ENCODE assay signal across 13 cellular contexts in genomic region chr10:94225589-94225988, GRCh38.
A peak's percentile ranks its signal among the peaks of the same experiment; 100 is the strongest.
DNase-seq lines count a peak whose midpoint lies in the region; ATAC-seq, FAIRE-seq and TF ChIP-seq lines count a peak whose summit lies in the region.
"Had no signal": no experiment of that assay in that cellular context is flagged by ENCODE, and none has a peak within 500 bp of the region (broad histone marks: within the 10 kb centered on the region; RNA-seq: fewer than 3 reads in every experiment).

No MANE protein-coding gene starts in this region.

- ATAC-seq in Right ventricle myocardium superior (ENCODE audit: poor library complexity) (peak; percentile 43), GM12878 (no peak), GM21515 (IDR thresholded peaks at IDR 0.05; ENCODE audit: unreplicated experiment) (no peak)
- no peak for ATAC-seq in naive thymus-derived CD4-positive, alpha-beta T cell
- ATAC-seq: activated CD4-positive, CD25-positive, alpha-beta regulatory T cell treated with anti-CD3 and anti-CD28 coated beads, Interleukin-2, amount 50 U/mL, for 24 hours had no signal

- intact Hi-C loops in Right ventricle myocardium superior (cut with DNase I) (no loop called here), cardiac septum (cut with DNase I) (no loop called here), GM12878 (cut with micrococcal nuclease; ENCODE audit: unreplicated experiment) (no loop called here), testis (cut with DNase I; ENCODE audit: low total_unique reads) (no loop called here), head of caudate nucleus (cut with DNase I) (no loop called here)
- intact Hi-C loops in naive thymus-derived CD4-positive, alpha-beta T cell (cut with micrococcal nuclease), result no loop called here

- DNase-seq in Right ventricle myocardium superior (no peak), cardiac septum (ENCODE audit: low spot score) (no peak), GM12878 (ENCODE audit: low read depth, low spot score) (no peak), hepatocyte (ENCODE audit: low spot score) (no peak), testis (no peak), head of caudate nucleus (no peak)
- DNase-seq in naive thymus-derived CD4-positive, alpha-beta T cell, result no peak
- DNase-seq: activated effector memory CD4-positive, alpha-beta T cell treated with anti-CD3 and anti-CD28 coated beads, Interleukin-2, amount 50 U/mL, for 16 hours; NCI-H1694 treated with DMSO at 0.1 percent for 48 hours; stimulated activated CD4-positive, alpha-beta T cell treated with anti-CD3 and anti-CD28 coated beads, Interleukin-4, amount 100 ng/mL, for 4 hours had no signal

- no peak overlapping the region for H3K27ac Mint-ChIP-seq in naive thymus-derived CD4-positive, alpha-beta T cell

- SMC1A ChIA-PET in GM12878 (lab: Charles Lee; ENCODE audit: uncharacterized antibody, unreplicated experiment), result no interaction called here

- no peaks in the 10 kb centered on the region for H3K4me1 Mint-ChIP-seq in naive thymus-derived CD4-positive, alpha-beta T cell
- H3K4me1 Mint-ChIP-seq: neural crest cell had no signal

- CTCF ChIA-PET in GM12878 (lab: Yijun Ruan, JAX), result interaction anchor here (1.1 kb wide), 1 partner anchor 309 kb away, joined by 3 read pairs; no protein-coding TSS in a partner anchor
- CTCF ChIA-PET in naive thymus-derived CD4-positive, alpha-beta T cell (lab: Charles Lee), result no interaction called here

- TF ChIP-seq EP300 in GM12878 (IDR thresholded peaks at IDR 0.05; ENCODE audit: borderline replicate concordance in 1 of 2, control insufficient read depth in 1 of 2, low read depth in 2 of 2, low read length in 2 of 2), result no peak

- H3K27me3 ChIP-seq in GM12878 (replicated peaks in 1 of 2; ENCODE audit: control insufficient read depth in 2 of 2, insufficient read depth in 2 of 2, low read length in 1 of 2) (no peaks in the 10 kb centered on the region), hepatocyte (no peaks in the 10 kb centered on the region), testis (no peaks in the 10 kb centered on the region)
- H3K27me3 ChIP-seq in naive thymus-derived CD4-positive, alpha-beta T cell (ENCODE audit: control insufficient read depth in 2 of 2, insufficient read depth in 2 of 2, low read length in 2 of 2), result no peaks in the 10 kb centered on the region

- no peak overlapping the region for H3K4me2 ChIP-seq in GM12878 (ENCODE audit: control insufficient read depth, insufficient read depth)
- H3K4me2 ChIP-seq in hepatocyte, result no peak overlapping the region

- no peaks in the 10 kb centered on the region for H3K36me3 Mint-ChIP-seq in naive thymus-derived CD4-positive, alpha-beta T cell

- POLR2A ChIA-PET in GM12878 (lab: Charles Lee), result no interaction called here
- POLR2A ChIA-PET in naive thymus-derived CD4-positive, alpha-beta T cell (lab: Charles Lee), result no interaction called here

- H3K4me1 ChIP-seq in GM12878 (ENCODE audit: control insufficient read depth, insufficient read depth, low read length), result no peaks in the 10 kb centered on the region
- H3K4me1 ChIP-seq in hepatocyte (ENCODE audit: insufficient read depth), result no peaks in the 10 kb centered on the region
- no peaks in the 10 kb centered on the region for H3K4me1 ChIP-seq in testis
- H3K4me1 ChIP-seq in naive thymus-derived CD4-positive, alpha-beta T cell (ENCODE audit: control insufficient read depth in 2 of 2, insufficient read depth in 2 of 2, low read length in 2 of 2), result no peaks in the 10 kb centered on the region

- no peaks in the 10 kb centered on the region for H4K20me1 ChIP-seq in GM12878 (ENCODE audit: control insufficient read depth, insufficient read depth)
- H4K20me1 ChIP-seq in hepatocyte (ENCODE audit: insufficient read depth, poor library complexity, severe bottlenecking), result no peaks in the 10 kb centered on the region

- H2AFZ ChIP-seq in GM12878 (ENCODE audit: control insufficient read depth, low read depth, low read length) (no peak overlapping the region), hepatocyte (no peak overlapping the region)

- peaks cover 0 to 11% (median 5%) of the 10 kb centered on the region in 5 donors for H3K27me3 Mint-ChIP-seq in naive thymus-derived CD4-positive, alpha-beta T cell

- peaks cover 0 to 2% (median 0%) of the 10 kb centered on the region in 11 donors for H3K9me3 Mint-ChIP-seq in naive thymus-derived CD4-positive, alpha-beta T cell
- H3K9me3 Mint-ChIP-seq: neural crest cell had no signal

- TF ChIP-seq CTCF in GM12878 (IDR thresholded peaks at IDR 0.05 in 2 of 3, conservative IDR thresholded peaks at IDR 0.05 in 1 of 3; ENCODE audit: control insufficient read depth in 2 of 3, extremely low read depth in 1 of 3, insufficient read depth in 1 of 3, low read depth in 3 of 3, low read length in 3 of 3), result no peak
- TF ChIP-seq CTCF in hepatocyte (IDR thresholded peaks at IDR 0.05; ENCODE audit: poor library complexity), result peak; percentile 16
- no peak for TF ChIP-seq CTCF in testis (IDR thresholded peaks at IDR 0.05)

- H3K9me2 ChIP-seq in hepatocyte (replicated peaks; ENCODE audit: insufficient read depth), result no peaks in the 10 kb centered on the region

- WGBS in GM12878 (ENCODE audit: insufficient coverage, insufficient replicate concordance, low lambda C conversion rate, missing lambda C conversion rate), result 36% methylated on average over 4 of the region's 4 CpGs
- 91% methylated on average over 4 of the region's 4 CpGs for WGBS in hepatocyte (ENCODE audit: low lambda C conversion rate, missing lambda C conversion rate)
- WGBS in testis, 2 donors, result 63 to 68% methylated on average over 4 of the region's 4 CpGs

- BruUV-seq in GM12878 (replicated peaks; lab: Mats Ljungman, UMichigan), result no TSS peak

- H3K9me3 ChIP-seq in GM12878 (replicated peaks; ENCODE audit: control insufficient read depth, insufficient read depth, low read length) (no peaks in the 10 kb centered on the region), hepatocyte (ENCODE audit: low read depth) (peaks cover 3% of the 10 kb centered on the region), testis (no peaks in the 10 kb centered on the region)
- H3K9me3 ChIP-seq in naive thymus-derived CD4-positive, alpha-beta T cell (ENCODE audit: control insufficient read depth in 2 of 3, low read length in 3 of 3), result no peaks in the 10 kb centered on the region

- no peak overlapping the region for H3K27ac ChIP-seq in GM12878 (ENCODE audit: control insufficient read depth, insufficient read depth)
- H3K27ac ChIP-seq in hepatocyte, result no peak overlapping the region
- no peak overlapping the region for H3K27ac ChIP-seq in testis
- H3K27ac ChIP-seq in naive thymus-derived CD4-positive, alpha-beta T cell (ENCODE audit: low read depth, low read length), result no peak overlapping the region

- in situ Hi-C loops in GM12878 (cut with MboI), result no loop called here

- no peak overlapping the region for H3K4me3 Mint-ChIP-seq in naive thymus-derived CD4-positive, alpha-beta T cell
- H3K4me3 Mint-ChIP-seq: neural crest cell had no signal

- no peak for TF ChIP-seq POLR2A in GM12878 (IDR thresholded peaks at IDR 0.05; ENCODE audit: low read depth, low read length)
- TF ChIP-seq POLR2A in testis (IDR thresholded peaks at IDR 0.05), result no peak

- 0 out of 2 replicates have a peak, but pooled peaks have one; percentile 5 for TF ChIP-seq RAD21 in GM12878 (IDR thresholded peaks at IDR 0.05; ENCODE audit: insufficient read depth, low read depth, low read length)

- H3K36me3 ChIP-seq in GM12878 (ENCODE audit: control insufficient read depth in 2 of 2, insufficient read depth in 2 of 2, low read length in 1 of 2) (no peaks in the 10 kb centered on the region), hepatocyte (replicated peaks; ENCODE audit: insufficient read depth, low read depth) (no peaks in the 10 kb centered on the region), testis (ENCODE audit: low read depth, missing control alignments) (no peaks in the 10 kb centered on the region)
- no peaks in the 10 kb centered on the region for H3K36me3 ChIP-seq in naive thymus-derived CD4-positive, alpha-beta T cell (ENCODE audit: control insufficient read depth in 2 of 3, insufficient read depth in 3 of 3, low read length in 3 of 3)

- H3K9ac ChIP-seq in GM12878 (ENCODE audit: control insufficient read depth, insufficient read depth, low read length), result no peak overlapping the region

- FAIRE-seq in GM12878 (lab: Jason Lieb, UNC), result no peak

- RAD21 ChIA-PET in GM12878 (lab: Charles Lee; ENCODE audit: unreplicated experiment), result no interaction called here

- H3K4me3 ChIP-seq in GM12878 (no peak overlapping the region), hepatocyte (no peak overlapping the region), testis (no peak overlapping the region)
- no peak overlapping the region for H3K4me3 ChIP-seq in naive thymus-derived CD4-positive, alpha-beta T cell (ENCODE audit: low read length)

- H3K79me2 ChIP-seq in GM12878 (ENCODE audit: control insufficient read depth, insufficient read depth, low read length) (no peaks in the 10 kb centered on the region), hepatocyte (no peaks in the 10 kb centered on the region)

TF ChIP-seq in GM12878, 131 proteins besides CTCF, POLR2A, EP300 and RAD21 (continues in another document):
- TF ChIP-seq JUNB (IDR thresholded peaks at IDR 0.05) (no peak), NBN (IDR thresholded peaks at IDR 0.05) (no peak), BMI1 (IDR thresholded peaks at IDR 0.05; ENCODE audit: borderline replicate concordance) (no peak), TBL1XR1 (IDR thresholded peaks at IDR 0.05; ENCODE audit: low read depth, low read length) (no peak), ZNF24 (IDR thresholded peaks at IDR 0.05) (no peak), TARDBP (IDR thresholded peaks at IDR 0.05; ENCODE audit: borderline replicate concordance) (no peak), GATAD2B (conservative IDR thresholded peaks at IDR 0.05; ENCODE audit: low read depth) (no peak), ZZZ3 (IDR thresholded peaks at IDR 0.05; ENCODE audit: control insufficient read depth, insufficient read length, low read depth) (no peak), CHD1 (IDR thresholded peaks at IDR 0.05; ENCODE audit: low read depth, low read length) (no peak), SPI1 (IDR thresholded peaks at IDR 0.05; ENCODE audit: borderline replicate concordance, insufficient read depth, low read depth, low read length) (no peak), SREBF1 (IDR thresholded peaks at IDR 0.05; ENCODE audit: low read length) (no peak)
